11 cellular contexts compared by ENCODE assay signal in the genomic region with DNA sequence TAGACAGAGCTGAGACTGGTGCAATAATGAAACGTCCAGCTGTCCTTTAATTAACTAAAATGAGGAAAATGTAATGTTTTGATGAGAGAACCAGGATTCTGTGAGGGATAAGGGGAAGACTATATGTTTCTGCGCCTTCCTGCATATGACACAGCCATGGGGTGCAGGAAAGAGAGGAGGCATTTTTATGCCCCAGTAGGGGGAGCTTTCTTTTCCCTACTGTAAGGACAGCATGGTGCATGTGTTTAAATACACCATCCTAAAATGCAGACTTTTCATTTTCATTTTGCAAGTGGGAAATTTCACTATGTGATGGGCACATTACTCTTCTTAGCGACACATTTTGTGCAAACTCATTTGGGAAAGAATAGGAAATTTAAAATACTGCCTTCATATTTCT.
DNase-seq lines count a peak whose midpoint lies in the region; ATAC-seq, FAIRE-seq and TF ChIP-seq lines count a peak whose summit lies in the region.
"Had no signal": no experiment of that assay in that cellular context is flagged by ENCODE, and none has a peak within 500 bp of the region (broad histone marks: within the 10 kb centered on the region; RNA-seq: fewer than 3 reads in every experiment).

No MANE protein-coding gene starts in this region.

- no peaks in the 10 kb centered on the region for H3K4me1 Mint-ChIP-seq in astrocyte (ENCODE audit: low read depth, unreplicated experiment)
- H3K4me1 Mint-ChIP-seq in activated CD4-positive, alpha-beta memory T cell treated with anti-CD3 and anti-CD28 coated beads for 36 hours (ENCODE audit: low read depth): peaks cover 19% of the 10 kb centered on the region

- CTCF ChIA-PET in HepG2 (lab: Yijun Ruan, JAX; ENCODE audit: low intra/inter-chr PET ratio, low total read pairs): no interaction called here
- CTCF ChIA-PET in activated CD4-positive, alpha-beta memory T cell treated with anti-CD3 and anti-CD28 coated beads for 36 hours (lab: Charles Lee): interaction anchor here (1.2 kb wide), 1 partner anchor 29 kb away, joined by 3 read pairs; no protein-coding TSS in a partner anchor

- H3K4me3 ChIP-seq in DND-41 (ENCODE audit: low read depth in 1 of 2, low read length in 2 of 2) (no peak overlapping the region), astrocyte (ENCODE audit: insufficient read depth, low read depth, low read length) (no peak overlapping the region), HepG2 (replicated peaks in 1 of 3; ENCODE audit: insufficient read depth in 1 of 3, low read depth in 2 of 3, low read length in 3 of 3) (no peak overlapping the region)
- H3K4me3 ChIP-seq: thyroid gland had no signal

- H4K20me1 ChIP-seq in DND-41 (ENCODE audit: insufficient read depth, low read length) (no peaks in the 10 kb centered on the region), astrocyte (ENCODE audit: insufficient read depth, low read length) (no peaks in the 10 kb centered on the region), HepG2 (ENCODE audit: insufficient read depth, low read length) (no peaks in the 10 kb centered on the region)

- H2AFZ ChIP-seq in DND-41 (ENCODE audit: low read depth, low read length) (no peak overlapping the region), astrocyte (ENCODE audit: low read depth, low read length) (no peak overlapping the region), HepG2 (ENCODE audit: low read length) (no peak overlapping the region)

- no peak overlapping the region for H3K4me2 ChIP-seq in DND-41 (ENCODE audit: insufficient read depth, low read length)
- no peak overlapping the region for H3K4me2 ChIP-seq in astrocyte (ENCODE audit: low read length)
- H3K4me2 ChIP-seq in HepG2 (ENCODE audit: low read depth, low read length): no peak overlapping the region

- no peak overlapping the region for H3K9ac ChIP-seq in DND-41 (ENCODE audit: low read depth, low read length)
- no peak overlapping the region for H3K9ac ChIP-seq in astrocyte (ENCODE audit: low read length)
- no peak overlapping the region for H3K9ac ChIP-seq in HepG2 (ENCODE audit: insufficient read depth, low read depth, low read length)

- H3K9me3 Mint-ChIP-seq in astrocyte (ENCODE audit: unreplicated experiment): no peaks in the 10 kb centered on the region
- no peaks in the 10 kb centered on the region for H3K9me3 Mint-ChIP-seq in activated CD4-positive, alpha-beta memory T cell treated with anti-CD3 and anti-CD28 coated beads for 36 hours

- BruUV-seq in HepG2 (replicated peaks; lab: Mats Ljungman, UMichigan): no TSS peak

- no peaks in the 10 kb centered on the region for H3K79me2 ChIP-seq in DND-41 (ENCODE audit: insufficient read depth, low read length)
- no peaks in the 10 kb centered on the region for H3K79me2 ChIP-seq in astrocyte (ENCODE audit: insufficient read depth, low read length)
- no peaks in the 10 kb centered on the region for H3K79me2 ChIP-seq in HepG2 (ENCODE audit: insufficient read depth, low read length)

- no peak overlapping the region for H3K4me3 Mint-ChIP-seq in astrocyte (ENCODE audit: unreplicated experiment)
- H3K4me3 Mint-ChIP-seq in activated CD4-positive, alpha-beta memory T cell treated with anti-CD3 and anti-CD28 coated beads for 36 hours: no peak overlapping the region

- TF ChIP-seq POLR2A in HepG2 (IDR thresholded peaks at IDR 0.05; ENCODE audit: insufficient read depth in 1 of 2, low read depth in 2 of 2, low read length in 2 of 2): no peak

- 20% methylated on average over 3 of the region's 3 CpGs for WGBS in HepG2 (ENCODE audit: low lambda C conversion rate)

- POLR2A ChIA-PET in HepG2 (lab: Yijun Ruan, JAX): no interaction called here
- POLR2A ChIA-PET in activated CD4-positive, alpha-beta memory T cell treated with anti-CD3 and anti-CD28 coated beads for 36 hours (lab: Charles Lee): no interaction called here

- H3K4me1 ChIP-seq in DND-41 (ENCODE audit: insufficient read depth, low read length): no peaks in the 10 kb centered on the region
- H3K4me1 ChIP-seq in astrocyte (ENCODE audit: insufficient read depth, low read length): no peaks in the 10 kb centered on the region
- H3K4me1 ChIP-seq in HepG2 (ENCODE audit: insufficient read depth, low read length): no peaks in the 10 kb centered on the region
- H3K4me1 ChIP-seq: thyroid gland had no signal

- H3K9me3 ChIP-seq in DND-41 (ENCODE audit: insufficient read depth, low read length, severe bottlenecking) (no peaks in the 10 kb centered on the region), astrocyte (ENCODE audit: insufficient read depth, low read depth, low read length) (no peaks in the 10 kb centered on the region), HepG2 (ENCODE audit: low read length) (no peaks in the 10 kb centered on the region)
- H3K9me3 ChIP-seq: thyroid gland had no signal

- no peak overlapping the region for H3K27ac Mint-ChIP-seq in astrocyte (ENCODE audit: unreplicated experiment)
- no peak overlapping the region for H3K27ac Mint-ChIP-seq in activated CD4-positive, alpha-beta memory T cell treated with anti-CD3 and anti-CD28 coated beads for 36 hours

- no peaks in the 10 kb centered on the region for H3K27me3 Mint-ChIP-seq in astrocyte (ENCODE audit: low read depth, unreplicated experiment)
- no peaks in the 10 kb centered on the region for H3K27me3 Mint-ChIP-seq in activated CD4-positive, alpha-beta memory T cell treated with anti-CD3 and anti-CD28 coated beads for 36 hours

- intact Hi-C loops in HepG2 (cut with micrococcal nuclease; ENCODE audit: unreplicated experiment): no loop called here
- intact Hi-C loops in activated CD4-positive, alpha-beta memory T cell treated with anti-CD3 and anti-CD28 coated beads for 36 hours (cut with micrococcal nuclease): no loop called here

- H3K36me3 ChIP-seq in DND-41 (ENCODE audit: insufficient read depth, low read length): peaks cover 36% of the 10 kb centered on the region
- H3K36me3 ChIP-seq in astrocyte (ENCODE audit: insufficient read depth, low read length): no peaks in the 10 kb centered on the region
- no peaks in the 10 kb centered on the region for H3K36me3 ChIP-seq in HepG2 (replicated peaks in 1 of 2; ENCODE audit: control insufficient read depth in 1 of 2, insufficient read depth in 2 of 2, low read length in 2 of 2)
- H3K36me3 ChIP-seq: thyroid gland had no signal

- FAIRE-seq in astrocyte (lab: Jason Lieb, UNC): no peak
- FAIRE-seq in HepG2 (lab: Jason Lieb, UNC): peak; percentile 44

- H3K36me3 Mint-ChIP-seq in astrocyte (ENCODE audit: low read depth, unreplicated experiment): no peaks in the 10 kb centered on the region
- H3K36me3 Mint-ChIP-seq in activated CD4-positive, alpha-beta memory T cell treated with anti-CD3 and anti-CD28 coated beads for 36 hours: peaks cover 8% of the 10 kb centered on the region

- H3K27me3 ChIP-seq in DND-41 (ENCODE audit: insufficient read depth, low read length, poor library complexity): no peaks in the 10 kb centered on the region
- H3K27me3 ChIP-seq in astrocyte (ENCODE audit: insufficient read depth, low read length): no peaks in the 10 kb centered on the region
- no peaks in the 10 kb centered on the region for H3K27me3 ChIP-seq in HepG2 (ENCODE audit: control insufficient read depth in 1 of 2, insufficient read depth in 2 of 2, low read length in 2 of 2)
- H3K27me3 ChIP-seq: thyroid gland had no signal

- in situ Hi-C loops in HepG2 (cut with HindIII; ENCODE audit: extremely low pct_ligation_motif_present, low pct_unique_long_range_greater_than_20kb): no loop called here

- TF ChIP-seq CTCF in DND-41 (IDR thresholded peaks at IDR 0.05; ENCODE audit: borderline replicate concordance, extremely low read depth, low read length, poor library complexity, severe bottlenecking) (peak; percentile 49), astrocyte (IDR thresholded peaks at IDR 0.05; ENCODE audit: insufficient read depth, low read depth, low read length) (peak; percentile 7), HepG2 (CRISPR knock-in tag; IDR thresholded peaks at IDR 0.05) (peak; percentile 22; the same call in 1 of the 2 replicates)

- ATAC-seq in DND-41 (ENCODE audit: insufficient read depth, low read depth) (no peak), HepG2 (peak; percentile 92), HG03108 (IDR thresholded peaks at IDR 0.05; ENCODE audit: unreplicated experiment) (no peak)
- ATAC-seq: left ventricle myocardium superior had no signal

- no peak for TF ChIP-seq RAD21 in HepG2 (CRISPR knock-in tag; IDR thresholded peaks at IDR 0.05)

- DNase-seq in DND-41: no peak
- peak; percentile 6 for DNase-seq in HuH-7.5 (ENCODE audit: low spot score)
- no peak for DNase-seq in astrocyte (ENCODE audit: low read depth)
- DNase-seq in HepG2 (ENCODE audit: low spot score): no peak
- no peak for DNase-seq in stimulated activated CD8-positive, alpha-beta memory T cell treated with anti-CD3 and anti-CD28 coated beads, Interleukin-4, amount 100 ng/mL, for 48 hours
- no peak for DNase-seq in activated naive CD4-positive, alpha-beta T cell treated with anti-CD3 and anti-CD28 coated beads, Interleukin-2, amount 50 U/mL, for 16 hours
- no peak for DNase-seq in activated CD4-positive, alpha-beta memory T cell treated with anti-CD3 and anti-CD28 coated beads for 36 hours
- DNase-seq: activated T-cell treated with anti-CD3 and anti-CD28 coated beads, Interleukin-2, amount 50 U/mL, for 1 hour; left ventricle myocardium superior; thyroid gland had no signal

- H3K27ac ChIP-seq in DND-41 (ENCODE audit: low read length) (no peak overlapping the region), astrocyte (ENCODE audit: low read depth, low read length) (no peak overlapping the region), HepG2 (ENCODE audit: extremely low read length, insufficient read depth, low read length) (no peak overlapping the region)
- H3K27ac ChIP-seq: thyroid gland had no signal

- TF ChIP-seq EP300 in HepG2 (IDR thresholded peaks at IDR 0.05; ENCODE audit: low read depth in 2 of 2, low read length in 2 of 2): no peak
- no peak for TF ChIP-seq EP300 in HepG2 (CRISPR knock-in tag; IDR thresholded peaks at IDR 0.05; ENCODE audit: borderline replicate concordance)

TF ChIP-seq in HepG2, 621 proteins besides CTCF, POLR2A, EP300 and RAD21:
- TF ChIP-seq STAG1 (CRISPR knock-in tag; IDR thresholded peaks at IDR 0.05): peak; percentile 23; the same call in 1 of the 2 replicates
- TF ChIP-seq MBNL3 (CRISPR knock-in tag; conservative IDR thresholded peaks at IDR 0.05): no peak
